13 cellular contexts compared by ENCODE assay signal in genomic region chr14:22597265-22597664, GRCh38. TPM values are rescaled to one million over a fixed set of nuclear protein-coding genes. Genes with fewer than 3 reads are reported as not detected.
DNase-seq lines count a peak whose midpoint lies in the region; ATAC-seq, FAIRE-seq and TF ChIP-seq lines count a peak whose summit lies in the region.
"Had no signal": no experiment of that assay in that cellular context is flagged by ENCODE, and none has a peak within 500 bp of the region (broad histone marks: within the 10 kb centered on the region; RNA-seq: fewer than 3 reads in every experiment).

No MANE protein-coding gene starts in this region.

- H3K4me1 Mint-ChIP-seq in naive B cell = peaks cover 16 to 30% (median 27%) of the 10 kb centered on the region in 3 donors

- H3K79me2 ChIP-seq in HCT116 (ENCODE audit: insufficient read depth, low read length) = no peaks in the 10 kb centered on the region
- no peaks in the 10 kb centered on the region for H3K79me2 ChIP-seq in GM12878 (ENCODE audit: control insufficient read depth, insufficient read depth, low read length)

- intact Hi-C loops in HCT116 (cut with micrococcal nuclease) (no loop called here), GM12878 (cut with micrococcal nuclease; ENCODE audit: unreplicated experiment) (no loop called here)

- no peak for TF ChIP-seq EP300 in GM12878 (IDR thresholded peaks at IDR 0.05; ENCODE audit: borderline replicate concordance in 1 of 2, control insufficient read depth in 1 of 2, low read depth in 2 of 2, low read length in 2 of 2)

- in situ Hi-C loops in GM12878 (cut with MboI) = no loop called here

- no peak overlapping the region for H3K27ac ChIP-seq in HCT116 (ENCODE audit: low read depth, low read length)
- H3K27ac ChIP-seq in GM12878 (ENCODE audit: control insufficient read depth, insufficient read depth) = no peak overlapping the region

- H3K9me3 Mint-ChIP-seq in naive B cell = no peaks in the 10 kb centered on the region

- RAD21 ChIA-PET in HCT116 (lab: Charles Lee; ENCODE audit: low non-redundant PET in 1 of 2, low total read pairs in 2 of 2, uncharacterized antibody in 2 of 2, unreplicated experiment in 2 of 2) = no interaction called here
- RAD21 ChIA-PET in GM12878 (lab: Charles Lee; ENCODE audit: unreplicated experiment) = interaction anchor here (0.9 to 5.7 kb wide), 6 partner anchors 8 to 169 kb away, joined by 4 to 53 read pairs (median 18); partner anchors contain the start of gene DAD1

- SMC1A ChIA-PET in GM12878 (lab: Charles Lee; ENCODE audit: uncharacterized antibody, unreplicated experiment) = interaction anchor here (0.6 to 7.4 kb wide), 5 partner anchors 10 to 169 kb away, joined by 3 to 72 read pairs (median 3); partner anchors contain the start of genes DAD1 and OXA1L

- no peaks in the 10 kb centered on the region for H3K9me2 ChIP-seq in HCT116 (ENCODE audit: insufficient read depth)

- no peaks in the 10 kb centered on the region for H4K20me1 ChIP-seq in HCT116 (ENCODE audit: insufficient read depth)
- no peaks in the 10 kb centered on the region for H4K20me1 ChIP-seq in GM12878 (ENCODE audit: control insufficient read depth, insufficient read depth)

- peak overlapping the region; percentile 95 for H3K4me2 ChIP-seq in HCT116 (ENCODE audit: low read length)
- H3K4me2 ChIP-seq in GM12878 (ENCODE audit: control insufficient read depth, insufficient read depth) = peak overlapping the region; percentile 98; the same call in 1 of the 2 replicates

- DNase-seq in AG10803 (ENCODE audit: low read depth) (no peak), HCT116 (ENCODE audit: low read depth, low spot score) (no peak), GM12878 (ENCODE audit: low read depth, low spot score) (no peak), naive B cell (no peak), SKM-1 (lab: John Stamatoyannopoulos, UW; ENCODE audit: unreplicated experiment) (no peak), SIG-M5 (lab: John Stamatoyannopoulos, UW) (no peak), hepatic stellate cell (ENCODE audit: low spot score) (no peak)
- no peak for DNase-seq in stimulated activated CD4-positive, alpha-beta T cell treated with anti-CD3 and anti-CD28 coated beads, Interleukin-15, amount 100 ng/mL, for 24 hours
- DNase-seq: DMS 273 treated with DMSO at 0.1 percent for 48 hours; esophagus squamous epithelium; stimulated activated CD4-positive, alpha-beta T cell treated with anti-CD3 and anti-CD28 coated beads, Interleukin-1b, Interleukin-23, amount 100 ng/mL, for 48 hours had no signal

- peak overlapping the region; percentile 93 for H2AFZ ChIP-seq in HCT116 (ENCODE audit: low read depth, low read length, poor library complexity, severe bottlenecking)
- H2AFZ ChIP-seq in GM12878 (ENCODE audit: control insufficient read depth, low read depth, low read length) = peak overlapping the region; percentile 97

- H3K27me3 ChIP-seq in HCT116 (ENCODE audit: insufficient read depth, low read length) (peaks cover 10% of the 10 kb centered on the region; the same call in 1 of the 2 replicates), GM12878 (replicated peaks in 1 of 2; ENCODE audit: control insufficient read depth in 2 of 2, insufficient read depth in 2 of 2, low read length in 1 of 2) (no peaks in the 10 kb centered on the region; a peak in 1 of 4 replicates)

- no peak for TF ChIP-seq RAD21 in HCT116 (IDR thresholded peaks at IDR 0.05; ENCODE audit: low read depth)
- no peak for TF ChIP-seq RAD21 in GM12878 (IDR thresholded peaks at IDR 0.05; ENCODE audit: insufficient read depth, low read depth, low read length)

- POLR2A ChIA-PET in HCT116 (lab: Charles Lee) = interaction anchor here (1.0 kb wide), 1 partner anchor 8 kb away, joined by 4 read pairs; the partner anchor contains the start of gene DAD1
- POLR2A ChIA-PET in GM12878 (lab: Charles Lee) = interaction anchor here (0.6 to 6.0 kb wide), 2 partner anchors 10 to 227 kb away, joined by 3 to 91 read pairs; partner anchors contain the start of gene DAD1

- H3K27ac Mint-ChIP-seq in naive B cell = peak overlapping the region in 3 of 6 donors; percentile 22 to 90 (median 84)

- H3K27me3 Mint-ChIP-seq in naive B cell = peaks cover 0 to 5% (median 0%) of the 10 kb centered on the region in 3 donors

- H3K4me1 ChIP-seq in HCT116 (ENCODE audit: control insufficient read depth in 1 of 2, insufficient read depth in 2 of 2, low read length in 2 of 2) (peaks cover 4 to 35% of the 10 kb centered on the region in 2 experiments), GM12878 (ENCODE audit: control insufficient read depth, insufficient read depth, low read length) (peaks cover 19% of the 10 kb centered on the region)

- FAIRE-seq in GM12878 (lab: Jason Lieb, UNC) = no peak

- TF ChIP-seq POLR2A in HCT116 (IDR thresholded peaks at IDR 0.05; ENCODE audit: borderline replicate concordance, extremely low read depth, insufficient read depth, insufficient read length) = no peak
- TF ChIP-seq POLR2A in GM12878 (IDR thresholded peaks at IDR 0.05; ENCODE audit: low read depth, low read length) = no peak

- BruUV-seq in HCT116 (replicated peaks; lab: Mats Ljungman, UMichigan) (no TSS peak), GM12878 (replicated peaks; lab: Mats Ljungman, UMichigan) (no TSS peak)

- peak overlapping the region; percentile 95 to 99 (median 96) for H3K4me3 Mint-ChIP-seq in naive B cell

- H3K9me3 ChIP-seq in HCT116 (ENCODE audit: control insufficient read depth in 1 of 2, insufficient read depth in 1 of 2, low read depth in 1 of 2, low read length in 2 of 2) (no peaks in the 10 kb centered on the region), GM12878 (replicated peaks; ENCODE audit: control insufficient read depth, insufficient read depth, low read length) (no peaks in the 10 kb centered on the region)
- H3K9me3 ChIP-seq: esophagus squamous epithelium had no signal

- CTCF ChIA-PET in HCT116 (lab: Charles Lee) = interaction anchor here (0.9 to 2.5 kb wide), 3 partner anchors 8 to 27 kb away, joined by 3 to 31 read pairs (median 7); partner anchors contain the start of gene DAD1
- CTCF ChIA-PET in GM12878 (lab: Yijun Ruan, JAX) = interaction anchor here (0.7 to 5.5 kb wide), 7 partner anchors 10 to 255 kb away, joined by 3 to 58 read pairs (median 3); partner anchors contain the start of gene DAD1

- H3K4me3 ChIP-seq in AG10803 (ENCODE audit: low read length) = peak overlapping the region; percentile 96
- no peak overlapping the region for H3K4me3 ChIP-seq in HCT116 (replicated peaks in 1 of 2; ENCODE audit: low read depth in 1 of 2, low read length in 2 of 2)
- no peak overlapping the region for H3K4me3 ChIP-seq in GM12878

- no peaks in the 10 kb centered on the region; a peak in 1 of 4 replicates for H3K36me3 ChIP-seq in HCT116 (ENCODE audit: control insufficient read depth in 1 of 2, insufficient read depth in 2 of 2, low read length in 2 of 2)
- peaks cover 0 to under 1% of the 10 kb centered on the region in 2 experiments; a peak in 2 of 4 replicates for H3K36me3 ChIP-seq in GM12878 (ENCODE audit: control insufficient read depth in 2 of 2, insufficient read depth in 2 of 2, low read length in 1 of 2)

- peaks cover 0 to 8% of the 10 kb centered on the region in 2 donors for H3K36me3 Mint-ChIP-seq in naive B cell

- WGBS in GM12878 (ENCODE audit: insufficient coverage, insufficient replicate concordance, low lambda C conversion rate, missing lambda C conversion rate) = 80% methylated on average over 6 of the region's 6 CpGs

- ATAC-seq in HCT116 (no peak), GM12878 (no peak), naive B cell (ENCODE audit: low read depth in 2 of 2) (no peak)

- TF ChIP-seq CTCF in AG10803 (conservative IDR thresholded peaks at IDR 0.05; ENCODE audit: low read length) = no peak
- TF ChIP-seq CTCF in HCT116 (IDR thresholded peaks at IDR 0.05 in 2 of 3, conservative IDR thresholded peaks at IDR 0.05 in 1 of 3; ENCODE audit: borderline replicate concordance in 1 of 3, insufficient read depth in 1 of 3, low read depth in 2 of 3, low read length in 2 of 3) = no peak
- no peak for TF ChIP-seq CTCF in GM12878 (IDR thresholded peaks at IDR 0.05 in 2 of 3, conservative IDR thresholded peaks at IDR 0.05 in 1 of 3; ENCODE audit: control insufficient read depth in 2 of 3, extremely low read depth in 1 of 3, insufficient read depth in 1 of 3, low read depth in 3 of 3, low read length in 3 of 3)

- H3K9ac ChIP-seq in HCT116 (ENCODE audit: low read length) (no peak overlapping the region), GM12878 (ENCODE audit: control insufficient read depth, insufficient read depth, low read length) (no peak overlapping the region)

RNA-seq across cellular contexts. Expression of gene ABHD4, which starts 0.8 kb away (rescaled TPM):
- total RNA-seq in HCT116 (2021; ENCODE audit: unreplicated experiment) (9.4 TPM), GM12878 (2014; rRNA removed) (4.7 and 5.6 TPM in 2 replicates), GM12878 (2014; rRNA removed; fragmentation: Illumina TruSeq; extraction: Trizol) (4.7 and 5.4 TPM in 2 replicates), GM12878 (2021) (10.2 and 15.1 TPM in 2 replicates)
- 6.2 and 8.4 TPM in 2 replicates for polyA plus RNA-seq in HCT116 (2012)
- total RNA-seq in GM12878 (2013; cell fraction: nucleolus; rRNA removed) = 21.4 and 23.0 TPM in 2 replicates
- 10.5 TPM for polyA plus RNA-seq in GM12878 (2011; ENCODE audit: low read depth)
- polyA plus RNA-seq in GM12878 (2011; rRNA removed) (17.4 and 28.7 TPM in 2 replicates), GM12878 (2014; fragmentation: Illumina TruSeq; extraction: Trizol) (10.6 and 12.9 TPM in 2 replicates), GM12878 (2014; fragmentation: Nextera tagmentation; extraction: Ambion mirVana) (1 to 10 TPM; 7.7 to 7.9 TPM), GM12878 (2014; rRNA removed) (10.5 and 11.5 TPM in 2 replicates), GM12878 (2016; fragmentation: Nextera tagmentation; extraction: Ambion mirVana) (10 to 100 TPM; 12.6 to 14.3 TPM), naive B cell (ENCODE audit: low read depth in 6 of 6) (10 to 100 TPM in 2 of 6 donors, 1 to 10 TPM in 4; 4.8 to 14.1 (median 9.2) TPM)
- 33.7 and 34.0 TPM in 2 replicates for polyA plus RNA-seq in GM12878 (2011; cell fraction: cytosol; rRNA removed)
- polyA plus RNA-seq in GM12878 (2011; cell fraction: nucleus; rRNA removed) = 19.1 and 31.7 TPM in 2 replicates
- 10.8 and 15.4 TPM in 2 replicates for polyA plus RNA-seq in GM12878 (2012)
- 25.3 and 34.6 TPM in 2 replicates for polyA minus RNA-seq in GM12878 (2011; rRNA and poly(A)+ RNA removed)
- 6.5 and 7.5 TPM in 2 replicates for polyA minus RNA-seq in GM12878 (2011; cell fraction: cytosol; rRNA and poly(A)+ RNA removed)
- 11.6 and 12.0 TPM in 2 replicates for polyA minus RNA-seq in GM12878 (2011; cell fraction: nucleus; rRNA and poly(A)+ RNA removed)

RNA-seq across cellular contexts. Expression of gene DAD1, which starts 8.2 kb away (rescaled TPM):
- total RNA-seq in HCT116 (2021; ENCODE audit: unreplicated experiment) = 162 TPM
- polyA plus RNA-seq in HCT116 (2012) = 142 and 163 TPM in 2 replicates
- 77.8 and 78.3 TPM in 2 replicates for total RNA-seq in GM12878 (2013; cell fraction: nucleolus; rRNA removed)
- 248 and 269 TPM in 2 replicates for total RNA-seq in GM12878 (2014; rRNA removed)
- 210 and 218 TPM in 2 replicates for total RNA-seq in GM12878 (2014; rRNA removed; fragmentation: Illumina TruSeq; extraction: Trizol)
- total RNA-seq in GM12878 (2021) = 161 and 169 TPM in 2 replicates
- 154 TPM for polyA plus RNA-seq in GM12878 (2011; ENCODE audit: low read depth)
- 302 and 306 TPM in 2 replicates for polyA plus RNA-seq in GM12878 (2011; rRNA removed)
- 434 and 580 TPM in 2 replicates for polyA plus RNA-seq in GM12878 (2011; cell fraction: cytosol; rRNA removed)
- 112 and 139 TPM in 2 replicates for polyA plus RNA-seq in GM12878 (2011; cell fraction: nucleus; rRNA removed)
- polyA plus RNA-seq in GM12878 (2012) = 237 and 253 TPM in 2 replicates
- polyA plus RNA-seq in GM12878 (2014; fragmentation: Illumina TruSeq; extraction: Trizol) = 306 and 315 TPM in 2 replicates
- polyA plus RNA-seq in GM12878 (2014; fragmentation: Nextera tagmentation; extraction: Ambion mirVana) = 100 to 1,000 TPM; 711 to 920 TPM
- 294 and 324 TPM in 2 replicates for polyA plus RNA-seq in GM12878 (2014; rRNA removed)
- polyA plus RNA-seq in GM12878 (2016; fragmentation: Nextera tagmentation; extraction: Ambion mirVana) = 100 to 1,000 TPM; 604 to 609 TPM
- 104 and 162 TPM in 2 replicates for polyA minus RNA-seq in GM12878 (2011; rRNA and poly(A)+ RNA removed)
- 33.4 and 47.1 TPM in 2 replicates for polyA minus RNA-seq in GM12878 (2011; cell fraction: cytosol; rRNA and poly(A)+ RNA removed)
- polyA minus RNA-seq in GM12878 (2011; cell fraction: nucleus; rRNA and poly(A)+ RNA removed) = 42.2 and 59.7 TPM in 2 replicates
- polyA plus RNA-seq in naive B cell (ENCODE audit: low read depth in 6 of 6) = 100 to 1,000 TPM; 427 to 721 (median 474) TPM

RNA-seq across cellular contexts. Expression of gene OR6J1, which starts 46.9 kb away (rescaled TPM):
- total RNA-seq in HCT116 (2021; ENCODE audit: unreplicated experiment) (not detected), GM12878 (2014; rRNA removed) (not detected in 2 replicates), GM12878 (2014; rRNA removed; fragmentation: Illumina TruSeq; extraction: Trizol) (not detected in 2 replicates), GM12878 (2021) (not detected in 2 replicates)
- not detected in 2 replicates for polyA plus RNA-seq in HCT116 (2012)
- total RNA-seq in GM12878 (2013; cell fraction: nucleolus; rRNA removed) = 0.10 TPM in 1 of 2 replicates, not detected in the other
- polyA plus RNA-seq in GM12878 (2011; ENCODE audit: low read depth) = not detected
- polyA plus RNA-seq in GM12878 (2011; rRNA removed) (not detected in 2 replicates), GM12878 (2014; fragmentation: Illumina TruSeq; extraction: Trizol) (not detected in 2 replicates), GM12878 (2014; fragmentation: Nextera tagmentation; extraction: Ambion mirVana) (not detected), GM12878 (2014; rRNA removed) (not detected in 2 replicates), GM12878 (2016; fragmentation: Nextera tagmentation; extraction: Ambion mirVana) (not detected), naive B cell (ENCODE audit: low read depth in 6 of 6) (not detected)
- not detected in 2 replicates for polyA plus RNA-seq in GM12878 (2011; cell fraction: cytosol; rRNA removed)
- 0.03 TPM in 1 of 2 replicates, not detected in the other for polyA plus RNA-seq in GM12878 (2011; cell fraction: nucleus; rRNA removed)
- polyA plus RNA-seq in GM12878 (2012) = not detected in 2 replicates
- polyA minus RNA-seq in GM12878 (2011; rRNA and poly(A)+ RNA removed) = 0.10 TPM in 1 of 2 replicates, not detected in the other
- not detected in 2 replicates for polyA minus RNA-seq in GM12878 (2011; cell fraction: cytosol; rRNA and poly(A)+ RNA removed)
- not detected in 2 replicates for polyA minus RNA-seq in GM12878 (2011; cell fraction: nucleus; rRNA and poly(A)+ RNA removed)
- total RNA-seq: esophagus squamous epithelium, ureter had no signal
- polyA plus RNA-seq: lung had no signal
